Comparison of ENCODE assay signal across 8 cellular contexts in genomic region chr10:86363184-86363832, GRCh38. TPM values are rescaled to one million over a fixed set of nuclear protein-coding genes. Genes with fewer than 3 reads are reported as not detected.
DNase-seq lines count a peak whose midpoint lies in the region; ATAC-seq lines count a peak whose summit lies in the region.

No MANE protein-coding gene starts in this region.

- ATAC-seq in GM18868 (IDR thresholded peaks at IDR 0.05; ENCODE audit: unreplicated experiment) (peak; percentile 37), HG02763 (IDR thresholded peaks at IDR 0.05; ENCODE audit: unreplicated experiment) (no peak)

- DNase-seq in NCI-H510A treated with DMSO at 0.1 percent for 48 hours (lab: John Stamatoyannopoulos, UW) (peak; percentile 50), head of caudate nucleus (peak in 39 of 42 donors; percentile 8 to 85 (median 69)), posterior vena cava (ENCODE audit: low spot score) (peak; percentile 81), cerebellar nuclear complex (lab: John Stamatoyannopoulos, UW) (no peak), amniotic stem cell (lab: John Stamatoyannopoulos, UW) (no peak), NCI-H226 (no peak)

- intact Hi-C loops in head of caudate nucleus (cut with DNase I) (loop anchor here (5.0 to 10.0 kb wide), 3 partner anchors 101 to 259 kb away; no protein-coding TSS in a partner anchor), posterior vena cava (cut with DNase I) (no loop called here)

RNA-seq across cellular contexts. Expression of gene GRID1, which starts 3.3 kb away (rescaled TPM):
- total RNA-seq in posterior vena cava: 1 to 10 TPM; 4.4 to 5.6 TPM

Comparison
In these comparisons a context has a peak if more than half of its experiments do, and no peak if none do; other contexts are left out.
1. DNase-seq: peak in NCI-H510A treated with DMSO at 0.1 percent for 48 hours (single experiment), head of caudate nucleus (39 of 42) and posterior vena cava (single experiment); none in cerebellar nuclear complex (0 of 2), amniotic stem cell (single experiment) and NCI-H226 (single experiment).